15 cellular contexts compared by ENCODE assay signal in genomic region chr2:185338104-185338503, GRCh38.
DNase-seq lines count a peak whose midpoint lies in the region; ATAC-seq, FAIRE-seq and TF ChIP-seq lines count a peak whose summit lies in the region.
"Had no signal": no experiment of that assay in that cellular context is flagged by ENCODE, and none has a peak within 500 bp of the region (broad histone marks: within the 10 kb centered on the region; RNA-seq: fewer than 3 reads in every experiment).

No MANE protein-coding gene starts in this region.

- TF ChIP-seq CTCF in bronchial epithelial cell (IDR thresholded peaks at IDR 0.05; ENCODE audit: insufficient read depth, low read length, severe bottlenecking) (no peak), gastrocnemius medialis (IDR thresholded peaks at IDR 0.05 in 4 of 5, conservative IDR thresholded peaks at IDR 0.05 in 1 of 5) (no peak)

- H3K9me3 ChIP-seq in gastrocnemius medialis = no peaks in the 10 kb centered on the region

- in situ Hi-C loops in gastrocnemius medialis (cut with MboI; ENCODE audit: low sequenced_read_pairs in 4 of 4) = no loop called here

- H3K4me3 ChIP-seq in bronchial epithelial cell (ENCODE audit: low read depth, low read length) = no peak overlapping the region
- no peak overlapping the region for H3K4me3 ChIP-seq in gastrocnemius medialis
- H3K4me3 ChIP-seq: GM12878 had no signal

- intact Hi-C loops in gastrocnemius medialis (cut with DNase I; ENCODE audit: low total_unique reads) = no loop called here

- no peaks in the 10 kb centered on the region for H3K27me3 ChIP-seq in bronchial epithelial cell (ENCODE audit: control insufficient read depth, insufficient read depth, low read length)
- H3K27me3 ChIP-seq in gastrocnemius medialis = no peaks in the 10 kb centered on the region

- H3K27ac ChIP-seq in gastrocnemius medialis = no peak overlapping the region
- H3K27ac ChIP-seq: 22Rv1 had no signal

- TF ChIP-seq POLR2A in gastrocnemius medialis (IDR thresholded peaks at IDR 0.05) = no peak

- DNase-seq in NCI-H2029 (lab: John Stamatoyannopoulos, UW) = peak; percentile 3
- no peak for DNase-seq in NCI-H2029 treated with DMSO at 0.1 percent for 48 hours (lab: John Stamatoyannopoulos, UW)
- DNase-seq in HCEC 1CT = peak; percentile 20
- peak; percentile 46 for DNase-seq in bronchial epithelial cell (ENCODE audit: low read depth)
- DNase-seq in renal cortical epithelial cell (ENCODE audit: low read depth) = peak; percentile 7
- DNase-seq in gastrocnemius medialis = no peak
- DNase-seq in COR-L47 (lab: John Stamatoyannopoulos, UW) = no peak
- DNase-seq: CD8-positive, alpha-beta T cell; DMS79 had no signal

- no peaks in the 10 kb centered on the region for H3K36me3 ChIP-seq in bronchial epithelial cell (ENCODE audit: control insufficient read depth, insufficient read depth, low read length)
- no peaks in the 10 kb centered on the region for H3K36me3 ChIP-seq in gastrocnemius medialis

- H3K4me1 ChIP-seq in gastrocnemius medialis = no peaks in the 10 kb centered on the region

- no peak for ATAC-seq in gastrocnemius medialis
- ATAC-seq: CD8-positive, alpha-beta T cell; GM12878; HCT116; HepG2 had no signal

- FAIRE-seq in bronchial epithelial cell (lab: Jason Lieb, UNC) = no peak
- FAIRE-seq: GM12878, GM18507, HepG2, HTR-8/SVneo had no signal

Comparison
In these comparisons a context has a peak if more than half of its experiments do, and no peak if none do; other contexts are left out.
1. DNase-seq: peak in NCI-H2029 (single experiment), HCEC 1CT (single experiment), bronchial epithelial cell (single experiment) and renal cortical epithelial cell (single experiment); none in NCI-H2029 treated with DMSO at 0.1 percent for 48 hours (single experiment), gastrocnemius medialis (0 of 2) and COR-L47 (single experiment).